8 cellular contexts compared by ENCODE assay signal in the genomic region with DNA sequence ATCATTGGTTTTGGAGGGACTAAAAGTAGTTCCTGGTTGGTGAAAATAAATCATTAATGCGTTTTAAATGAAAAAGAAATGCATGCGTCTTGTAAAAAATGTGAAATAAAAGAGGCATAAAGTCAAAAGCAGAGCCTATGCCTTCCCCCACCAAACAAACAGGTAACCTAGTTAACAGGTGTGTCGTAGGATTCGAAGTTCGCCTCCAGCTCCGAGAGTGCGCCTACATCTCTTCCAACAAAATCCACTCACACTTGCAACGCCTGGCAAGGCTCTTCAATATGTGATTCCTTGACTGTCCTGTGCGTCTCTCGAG. TPM values are rescaled to one million over a fixed set of nuclear protein-coding genes. Genes with fewer than 3 reads are reported as not detected.
A peak's percentile ranks its signal among the peaks of the same experiment; 100 is the strongest.
DNase-seq lines count a peak whose midpoint lies in the region; ATAC-seq and TF ChIP-seq lines count a peak whose summit lies in the region.

No MANE protein-coding gene starts in this region.

- peak overlapping the region; percentile 72 for H3K9ac ChIP-seq in OCI-LY1 (ENCODE audit: low read length)

- no peak overlapping the region for H2AFZ ChIP-seq in OCI-LY1 (ENCODE audit: low read length)

- H3K9me2 ChIP-seq in OCI-LY1 (ENCODE audit: low read depth, low read length): no peaks in the 10 kb centered on the region

- H3K4me1 ChIP-seq in OCI-LY1 (ENCODE audit: insufficient read depth, low read length, severe bottlenecking): peaks cover 34% of the 10 kb centered on the region

- H3K4me3 Mint-ChIP-seq in endothelial cell (ENCODE audit: unreplicated experiment) (peak overlapping the region; percentile 94), osteocyte (ENCODE audit: unreplicated experiment) (peak overlapping the region; percentile 99)

- no peak for TF ChIP-seq CTCF in OCI-LY1 (IDR thresholded peaks at IDR 0.05; ENCODE audit: low read length)
- TF ChIP-seq CTCF in endothelial cell (IDR thresholded peaks at IDR 0.05; ENCODE audit: unreplicated experiment): no peak
- TF ChIP-seq CTCF in osteocyte (IDR thresholded peaks at IDR 0.05): no peak

- H3K27ac ChIP-seq in OCI-LY1 (ENCODE audit: low read depth, low read length, poor library complexity, severe bottlenecking): peak overlapping the region; percentile 39

- peak overlapping the region; percentile 73 for H3K4me2 ChIP-seq in OCI-LY1 (ENCODE audit: low read length)

- peaks cover 31% of the 10 kb centered on the region for H3K36me3 ChIP-seq in OCI-LY1 (ENCODE audit: insufficient read depth, low read length)

- no peaks in the 10 kb centered on the region for H4K20me1 ChIP-seq in OCI-LY1 (ENCODE audit: insufficient read depth, low read length)

- H3K27ac Mint-ChIP-seq in endothelial cell (ENCODE audit: unreplicated experiment) (peak overlapping the region; percentile 94), osteocyte (ENCODE audit: unreplicated experiment) (peak overlapping the region; percentile 100)

- peaks cover 37% of the 10 kb centered on the region for H3K79me2 ChIP-seq in OCI-LY1 (ENCODE audit: insufficient read depth, low read length)

- ATAC-seq in GM18861 (IDR thresholded peaks at IDR 0.05; ENCODE audit: unreplicated experiment) (peak; percentile 12), GM18873 (IDR thresholded peaks at IDR 0.05; ENCODE audit: low FRiP score, unreplicated experiment) (no peak), GM18520 (IDR thresholded peaks at IDR 0.05; ENCODE audit: unreplicated experiment) (no peak)

- peaks cover 21% of the 10 kb centered on the region for H3K4me1 Mint-ChIP-seq in endothelial cell (ENCODE audit: unreplicated experiment)
- H3K4me1 Mint-ChIP-seq in osteocyte (ENCODE audit: unreplicated experiment): peaks cover 43% of the 10 kb centered on the region

- DNase-seq in endothelial cell (ENCODE audit: low spot score) (no peak), osteocyte (ENCODE audit: extremely low spot score, unreplicated experiment) (no peak), ecto neural progenitor cell (ENCODE audit: low spot score) (no peak), MV-4-11 (lab: John Stamatoyannopoulos, UW) (no peak)

- peak overlapping the region; percentile 73 for H3K4me3 ChIP-seq in OCI-LY1 (ENCODE audit: low read depth, low read length, poor library complexity, severe bottlenecking)

- H3K36me3 Mint-ChIP-seq in endothelial cell (ENCODE audit: low read depth, unreplicated experiment): peaks cover 4% of the 10 kb centered on the region
- H3K36me3 Mint-ChIP-seq in osteocyte (ENCODE audit: unreplicated experiment): peaks cover 5% of the 10 kb centered on the region

- no peaks in the 10 kb centered on the region for H3F3A ChIP-seq in OCI-LY1 (ENCODE audit: insufficient read depth, low read length)

- H3K27me3 ChIP-seq in OCI-LY1 (ENCODE audit: insufficient read depth, low read length): no peaks in the 10 kb centered on the region

- H3K9me3 ChIP-seq in OCI-LY1 (ENCODE audit: low read length): no peaks in the 10 kb centered on the region

- H3K9me3 Mint-ChIP-seq in endothelial cell (ENCODE audit: unreplicated experiment) (no peaks in the 10 kb centered on the region), osteocyte (ENCODE audit: unreplicated experiment) (no peaks in the 10 kb centered on the region)

- H3K27me3 Mint-ChIP-seq in endothelial cell (ENCODE audit: unreplicated experiment): peaks cover 13% of the 10 kb centered on the region
- no peaks in the 10 kb centered on the region for H3K27me3 Mint-ChIP-seq in osteocyte (ENCODE audit: unreplicated experiment)

RNA-seq across cellular contexts. Expression of gene SMAD4, which starts 0.7 kb away (rescaled TPM):
- total RNA-seq in endothelial cell (ENCODE audit: unreplicated experiment) (87.2 TPM), osteocyte (132 and 136 TPM in 2 replicates)
